In the genomic region with DNA sequence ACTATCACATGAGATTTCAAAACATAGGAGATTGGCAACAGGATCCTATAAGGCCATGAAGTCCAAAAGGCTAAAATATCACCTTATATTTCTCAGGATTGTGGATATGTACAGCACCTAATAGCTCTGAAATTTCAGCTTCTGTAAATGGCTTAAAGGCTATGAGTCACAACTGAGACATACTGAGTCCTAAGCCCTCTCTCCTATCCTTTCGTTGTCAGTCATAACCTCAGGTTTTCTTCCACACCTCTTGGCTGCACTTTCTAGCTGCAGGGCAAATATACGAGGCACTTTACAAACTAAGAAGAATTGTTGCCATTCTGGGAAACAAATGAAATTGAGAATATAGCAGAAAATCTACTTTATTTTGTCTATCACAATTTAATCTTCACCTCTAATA, we compare ENCODE assay signal across 26 cellular contexts.
A peak's percentile ranks its signal among the peaks of the same experiment; 100 is the strongest.
DNase-seq lines count a peak whose midpoint lies in the region; ATAC-seq and TF ChIP-seq lines count a peak whose summit lies in the region.
"Had no signal": no experiment of that assay in that cellular context is flagged by ENCODE, and none has a peak within 500 bp of the region (broad histone marks: within the 10 kb centered on the region; RNA-seq: fewer than 3 reads in every experiment).

No MANE protein-coding gene starts in this region.

- ATAC-seq in RWPE2 (ENCODE audit: low read depth) (peak; percentile 83), HG03571 (IDR thresholded peaks at IDR 0.05; ENCODE audit: unreplicated experiment) (no peak), HG02588 (IDR thresholded peaks at IDR 0.05; ENCODE audit: unreplicated experiment) (no peak), HG03521 (IDR thresholded peaks at IDR 0.05; ENCODE audit: unreplicated experiment) (no peak)
- ATAC-seq: GM23338 had no signal

- no peaks in the 10 kb centered on the region for H3K9me3 ChIP-seq in RWPE2 (ENCODE audit: severe bottlenecking)
- H3K9me3 ChIP-seq: HAP-1 had no signal

- no peaks in the 10 kb centered on the region for H3K27me3 ChIP-seq in RWPE2 (ENCODE audit: insufficient read depth, poor library complexity, severe bottlenecking)

- DNase-seq in NCI-H82 (lab: John Stamatoyannopoulos, UW) = peak; percentile 5
- DNase-seq in NCI-H82 treated with DMSO at 0.1 percent for 48 hours (lab: John Stamatoyannopoulos, UW; ENCODE audit: unreplicated experiment) = no peak
- DNase-seq in RWPE2 (ENCODE audit: low spot score) = no peak
- peak; percentile 20 for DNase-seq in epithelial cell of prostate (ENCODE audit: low read depth, low spot score)
- no peak for DNase-seq in A172 (ENCODE audit: low spot score)
- DNase-seq: ACHN, Calu3, DMS79 treated with DMSO at 0.1 percent for 48 hours, GF-D8, HFFc6, KBM-7, MM.1S, NCI-H1694 treated with DMSO at 0.1 percent for 48 hours, NCI-H2081, NCI-H2171, NCI-H345, NCI-H510A treated with DMSO at 0.1 percent for 48 hours, NCI-H748 treated with DMSO at 0.1 percent for 48 hours, SIG-M5 had no signal

- no peak for TF ChIP-seq CTCF in RWPE2 (IDR thresholded peaks at IDR 0.05; ENCODE audit: poor library complexity, severe bottlenecking)

- no peaks in the 10 kb centered on the region for H3K36me3 ChIP-seq in RWPE2 (ENCODE audit: low read depth)
- H3K36me3 ChIP-seq: HAP-1 had no signal

- H3K4me1 ChIP-seq in RWPE2 (ENCODE audit: insufficient read depth, poor library complexity, severe bottlenecking) = no peaks in the 10 kb centered on the region
- H3K4me1 ChIP-seq: HAP-1 had no signal

- H3K4me3 ChIP-seq in RWPE2 (ENCODE audit: severe bottlenecking) = no peak overlapping the region
- H3K4me3 ChIP-seq: GM23338, HAP-1, SK-N-MC had no signal

- H3K27ac ChIP-seq in RWPE2 (ENCODE audit: poor library complexity, severe bottlenecking) (no peak overlapping the region), epithelial cell of prostate (no peak overlapping the region)
- H3K27ac ChIP-seq: 22Rv1, SK-N-MC had no signal

Comparison
In these comparisons a context has a peak if more than half of its experiments do, and no peak if none do; other contexts are left out.
1. DNase-seq: peak in NCI-H82 (single experiment) and epithelial cell of prostate (single experiment); none in NCI-H82 treated with DMSO at 0.1 percent for 48 hours (single experiment), RWPE2 (single experiment) and A172 (single experiment).